ENCODE assay signal across 18 cellular contexts in genomic region chr20:21384308-21384892, GRCh38. TPM values are rescaled to one million over a fixed set of nuclear protein-coding genes. Genes with fewer than 3 reads are reported as not detected.
DNase-seq lines count a peak whose midpoint lies in the region; ATAC-seq and TF ChIP-seq lines count a peak whose summit lies in the region.
"Had no signal": no experiment of that assay in that cellular context is flagged by ENCODE, and none has a peak within 500 bp of the region (broad histone marks: within the 10 kb centered on the region; RNA-seq: fewer than 3 reads in every experiment).

No MANE protein-coding gene starts in this region.

- no peak for ATAC-seq in activated T-cell treated with anti-CD3 and anti-CD28 coated beads, Interleukin-2, amount 50 U/mL, for 72 hours (replicated peaks in 1 of 2)

- H3K4me3 ChIP-seq in OCI-LY3 (ENCODE audit: low read length) = no peak overlapping the region
- H3K4me3 ChIP-seq: BLaER1, GM23248 had no signal

- no peak for DNase-seq in activated T-cell treated with anti-CD3 and anti-CD28 coated beads, Interleukin-2, amount 50 U/mL, for 72 hours
- no peak for DNase-seq in activated T-cell treated with anti-CD3 and anti-CD28 coated beads, Interleukin-2, amount 50 U/mL, for 24 hours
- DNase-seq in kidney tubule cell (ENCODE audit: low spot score) (peak; percentile 30), NCI-H128 (lab: John Stamatoyannopoulos, UW; ENCODE audit: unreplicated experiment) (no peak), NCI-H1436 treated with DMSO at 0.1 percent for 48 hours (lab: John Stamatoyannopoulos, UW) (no peak)
- no peak for DNase-seq in activated CD4-positive, alpha-beta T cell treated with anti-CD3 and anti-CD28 coated beads, Interleukin-2, amount 50 U/mL, for 48 hours
- DNase-seq: CD4-positive, alpha-beta memory T cell; DMS153; DMS79; GDM1; GM23248; HCEC 1CT; HFFc6 had no signal

- peaks cover 11% of the 10 kb centered on the region for H3K4me1 ChIP-seq in OCI-LY3 (ENCODE audit: low read length)
- H3K4me1 ChIP-seq: BLaER1 had no signal

- H3K36me3 Mint-ChIP-seq in activated T-cell treated with anti-CD3 and anti-CD28 coated beads, Interleukin-2, amount 50 U/mL, for 72 hours (ENCODE audit: insufficient read depth in 2 of 2) = peaks cover 0 to 8% of the 10 kb centered on the region in 2 donors
- H3K36me3 Mint-ChIP-seq in activated T-cell treated with anti-CD3 and anti-CD28 coated beads, Interleukin-2, amount 50 U/mL, for 24 hours (ENCODE audit: low read depth) = peaks cover 93% of the 10 kb centered on the region

- H3K79me2 ChIP-seq in OCI-LY3 (ENCODE audit: low read length) = no peaks in the 10 kb centered on the region

- H3K4me3 Mint-ChIP-seq in activated T-cell treated with anti-CD3 and anti-CD28 coated beads, Interleukin-2, amount 50 U/mL, for 72 hours = no peak overlapping the region
- no peak overlapping the region for H3K4me3 Mint-ChIP-seq in activated T-cell treated with anti-CD3 and anti-CD28 coated beads, Interleukin-2, amount 50 U/mL, for 24 hours
- H3K4me3 Mint-ChIP-seq: CD14-positive monocyte; CD4-positive, alpha-beta memory T cell; HFFc6; IgD-negative memory B cell had no signal

- H3K4me2 ChIP-seq in OCI-LY3 (ENCODE audit: low read length) = peak overlapping the region; percentile 5; the same call in 1 of the 2 replicates
- H3K4me2 ChIP-seq: BLaER1 had no signal

- no peaks in the 10 kb centered on the region for H3K9me3 ChIP-seq in OCI-LY3 (ENCODE audit: insufficient read depth, low read length)
- H3K9me3 ChIP-seq: BLaER1 had no signal

- no peak for TF ChIP-seq CTCF in OCI-LY3 (IDR thresholded peaks at IDR 0.05; ENCODE audit: low read depth, low read length)

- H3K4me1 Mint-ChIP-seq in activated T-cell treated with anti-CD3 and anti-CD28 coated beads, Interleukin-2, amount 50 U/mL, for 72 hours (ENCODE audit: low read depth) = no peaks in the 10 kb centered on the region
- no peaks in the 10 kb centered on the region for H3K4me1 Mint-ChIP-seq in activated T-cell treated with anti-CD3 and anti-CD28 coated beads, Interleukin-2, amount 50 U/mL, for 24 hours (ENCODE audit: low read depth)
- H3K4me1 Mint-ChIP-seq: CD14-positive monocyte; CD4-positive, alpha-beta memory T cell; IgD-negative memory B cell had no signal

- no peak overlapping the region for H3K27ac ChIP-seq in OCI-LY3 (ENCODE audit: low read length)
- H3K27ac ChIP-seq: 22Rv1, BLaER1, GM23248 had no signal

- H3K9me3 Mint-ChIP-seq in activated T-cell treated with anti-CD3 and anti-CD28 coated beads, Interleukin-2, amount 50 U/mL, for 72 hours = no peaks in the 10 kb centered on the region
- H3K9me3 Mint-ChIP-seq in activated T-cell treated with anti-CD3 and anti-CD28 coated beads, Interleukin-2, amount 50 U/mL, for 24 hours = no peaks in the 10 kb centered on the region
- H3K9me3 Mint-ChIP-seq: CD14-positive monocyte; CD4-positive, alpha-beta memory T cell; HFFc6; IgD-negative memory B cell had no signal

- peaks cover 46% of the 10 kb centered on the region for H3K36me3 ChIP-seq in OCI-LY3 (replicated peaks; ENCODE audit: low read depth, low read length)

- H4K20me1 ChIP-seq in OCI-LY3 (ENCODE audit: insufficient read depth, low read length) = 0 out of 2 replicates have a peak, but pooled peaks cover 5% of the 10 kb centered on the region

- H3K27me3 Mint-ChIP-seq in activated T-cell treated with anti-CD3 and anti-CD28 coated beads, Interleukin-2, amount 50 U/mL, for 72 hours (ENCODE audit: low read depth) = no peaks in the 10 kb centered on the region
- no peaks in the 10 kb centered on the region for H3K27me3 Mint-ChIP-seq in activated T-cell treated with anti-CD3 and anti-CD28 coated beads, Interleukin-2, amount 50 U/mL, for 24 hours
- H3K27me3 Mint-ChIP-seq: CD4-positive, alpha-beta memory T cell; IgD-negative memory B cell had no signal

- no peak overlapping the region for H2AFZ ChIP-seq in OCI-LY3 (ENCODE audit: low read depth, low read length)
- H2AFZ ChIP-seq: GM23248 had no signal

- peak overlapping the region; percentile 28 for H3K27ac Mint-ChIP-seq in activated T-cell treated with anti-CD3 and anti-CD28 coated beads, Interleukin-2, amount 50 U/mL, for 72 hours
- no peak overlapping the region for H3K27ac Mint-ChIP-seq in activated T-cell treated with anti-CD3 and anti-CD28 coated beads, Interleukin-2, amount 50 U/mL, for 24 hours
- H3K27ac Mint-ChIP-seq: CD14-positive monocyte; CD4-positive, alpha-beta memory T cell; HFFc6; IgD-negative memory B cell had no signal

- H3K9ac ChIP-seq in OCI-LY3 (ENCODE audit: low read length) = no peak overlapping the region
- H3K9ac ChIP-seq: BLaER1, GM23248 had no signal

- no peaks in the 10 kb centered on the region for H3K27me3 ChIP-seq in OCI-LY3 (ENCODE audit: low read depth, low read length)
- H3K27me3 ChIP-seq: BLaER1 had no signal

RNA-seq across cellular contexts. Expression of gene NKX2-4, which starts 12.9 kb away (rescaled TPM):
- not detected for total RNA-seq in activated T-cell treated with anti-CD3 and anti-CD28 coated beads, Interleukin-2, amount 50 U/mL, for 72 hours
- total RNA-seq: CD4-positive, alpha-beta memory T cell; GM23248; HFFc6 had no signal
